Comparison of ENCODE assay signal across 1 cellular context in the genomic region with DNA sequence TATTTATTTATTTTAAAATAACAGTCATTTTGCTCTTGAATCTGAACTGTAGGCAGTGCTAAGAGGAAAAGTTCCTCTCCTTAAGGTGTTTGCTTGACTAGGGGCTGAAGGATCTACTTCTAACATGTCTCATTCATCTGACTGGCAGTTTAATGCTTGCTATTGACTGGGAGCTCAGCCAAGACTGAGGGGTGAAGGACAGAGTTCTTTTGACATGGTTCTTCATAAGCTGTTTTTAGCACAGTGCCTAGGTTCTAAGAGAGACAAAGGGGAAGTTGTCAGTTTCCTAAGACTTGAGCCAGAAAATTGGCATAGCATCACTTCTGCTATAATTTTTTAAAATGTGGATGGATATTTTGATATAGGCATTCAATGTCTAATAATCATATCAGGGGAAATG.
TF ChIP-seq lines count a peak whose summit lies in the region.

No MANE protein-coding gene starts in this region.

TF ChIP-seq in WTC11, 78 proteins besides CTCF, POLR2A, EP300 and RAD21 (continued from another document):
- TF ChIP-seq, protein P1, sequence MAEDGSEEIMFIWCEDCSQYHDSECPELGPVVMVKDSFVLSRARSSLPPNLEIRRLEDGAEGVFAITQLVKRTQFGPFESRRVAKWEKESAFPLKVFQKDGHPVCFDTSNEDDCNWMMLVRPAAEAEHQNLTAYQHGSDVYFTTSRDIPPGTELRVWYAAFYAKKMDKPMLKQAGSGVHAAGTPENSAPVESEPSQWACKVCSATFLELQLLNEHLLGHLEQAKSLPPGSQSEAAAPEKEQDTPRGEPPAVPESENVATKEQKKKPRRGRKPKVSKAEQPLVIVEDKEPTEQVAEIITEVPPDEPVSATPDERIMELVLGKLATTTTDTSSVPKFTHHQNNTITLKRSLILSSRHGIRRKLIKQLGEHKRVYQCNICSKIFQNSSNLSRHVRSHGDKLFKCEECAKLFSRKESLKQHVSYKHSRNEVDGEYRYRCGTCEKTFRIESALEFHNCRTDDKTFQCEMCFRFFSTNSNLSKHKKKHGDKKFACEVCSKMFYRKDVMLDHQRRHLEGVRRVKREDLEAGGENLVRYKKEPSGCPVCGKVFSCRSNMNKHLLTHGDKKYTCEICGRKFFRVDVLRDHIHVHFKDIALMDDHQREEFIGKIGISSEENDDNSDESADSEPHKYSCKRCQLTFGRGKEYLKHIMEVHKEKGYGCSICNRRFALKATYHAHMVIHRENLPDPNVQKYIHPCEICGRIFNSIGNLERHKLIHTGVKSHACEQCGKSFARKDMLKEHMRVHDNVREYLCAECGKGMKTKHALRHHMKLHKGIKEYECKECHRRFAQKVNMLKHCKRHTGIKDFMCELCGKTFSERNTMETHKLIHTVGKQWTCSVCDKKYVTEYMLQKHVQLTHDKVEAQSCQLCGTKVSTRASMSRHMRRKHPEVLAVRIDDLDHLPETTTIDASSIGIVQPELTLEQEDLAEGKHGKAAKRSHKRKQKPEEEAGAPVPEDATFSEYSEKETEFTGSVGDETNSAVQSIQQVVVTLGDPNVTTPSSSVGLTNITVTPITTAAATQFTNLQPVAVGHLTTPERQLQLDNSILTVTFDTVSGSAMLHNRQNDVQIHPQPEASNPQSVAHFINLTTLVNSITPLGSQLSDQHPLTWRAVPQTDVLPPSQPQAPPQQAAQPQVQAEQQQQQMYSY (CRISPR knock-in tag; IDR thresholded peaks at IDR 0.05) = no peak
- TF ChIP-seq MXD4 (CRISPR knock-in tag; IDR thresholded peaks at IDR 0.05; ENCODE audit: borderline replicate concordance) = no peak
